In genomic region chr16:56558024-56558747, GRCh38 we compare ENCODE assay signal across 13 cellular contexts. TPM values are rescaled to one million over a fixed set of nuclear protein-coding genes. Genes with fewer than 3 reads are reported as not detected.
DNase-seq lines count a peak whose midpoint lies in the region; ATAC-seq and TF ChIP-seq lines count a peak whose summit lies in the region.
"Had no signal": no experiment of that assay in that cellular context is flagged by ENCODE, and none has a peak within 500 bp of the region (broad histone marks: within the 10 kb centered on the region; RNA-seq: fewer than 3 reads in every experiment).

No MANE protein-coding gene starts in this region.

- no peak overlapping the region for H3K4me3 ChIP-seq in osteoblast (ENCODE audit: insufficient read depth, low read length)
- H3K4me3 ChIP-seq: cardiac muscle cell had no signal

- no peak overlapping the region for H3K4me3 Mint-ChIP-seq in activated CD4-positive, alpha-beta T cell treated with anti-CD3 and anti-CD28 coated beads for 36 hours

- no peaks in the 10 kb centered on the region for H3K4me1 ChIP-seq in osteoblast (ENCODE audit: insufficient read depth, low read length)

- H3K79me2 ChIP-seq in osteoblast (ENCODE audit: insufficient read depth, low read length), result no peaks in the 10 kb centered on the region

- H3K9me3 ChIP-seq in osteoblast (ENCODE audit: low read depth, low read length), result no peaks in the 10 kb centered on the region

- H3K27ac ChIP-seq in osteoblast (ENCODE audit: low read depth, low read length), result no peak overlapping the region
- H3K27ac ChIP-seq: cardiac muscle cell had no signal

- H4K20me1 ChIP-seq in osteoblast (ENCODE audit: insufficient read depth, low read length), result no peaks in the 10 kb centered on the region

- H3K4me2 ChIP-seq in osteoblast (ENCODE audit: insufficient read depth, low read length), result no peak overlapping the region

- H3K27me3 ChIP-seq in osteoblast (ENCODE audit: insufficient read depth, low read length), result peaks cover 22% of the 10 kb centered on the region

- no peak overlapping the region for H3K27ac Mint-ChIP-seq in activated CD4-positive, alpha-beta T cell treated with anti-CD3 and anti-CD28 coated beads for 36 hours

- ATAC-seq in activated CD4-positive, alpha-beta T cell treated with anti-CD3 and anti-CD28 coated beads for 36 hours, result no peak
- ATAC-seq in HG02763 (IDR thresholded peaks at IDR 0.05; ENCODE audit: unreplicated experiment), result no peak
- ATAC-seq: HCT116 had no signal

- H3K4me1 Mint-ChIP-seq in activated CD4-positive, alpha-beta T cell treated with anti-CD3 and anti-CD28 coated beads for 36 hours, result no peaks in the 10 kb centered on the region

- peaks cover 12% of the 10 kb centered on the region for H3K27me3 Mint-ChIP-seq in activated CD4-positive, alpha-beta T cell treated with anti-CD3 and anti-CD28 coated beads for 36 hours

- CTCF ChIA-PET in activated CD4-positive, alpha-beta T cell treated with anti-CD3 and anti-CD28 coated beads for 36 hours (lab: Charles Lee), result interaction anchor here (0.6 kb wide), 1 partner anchor 157 kb away, joined by 3 read pairs; no protein-coding TSS in a partner anchor

- no peak for TF ChIP-seq CTCF in osteoblast (IDR thresholded peaks at IDR 0.05; ENCODE audit: extremely low read depth, low read depth, low read length)

- no peak overlapping the region for H2AFZ ChIP-seq in osteoblast (ENCODE audit: low read length)

- POLR2A ChIA-PET in activated CD4-positive, alpha-beta T cell treated with anti-CD3 and anti-CD28 coated beads for 36 hours (lab: Charles Lee), result no interaction called here

- no peaks in the 10 kb centered on the region for H3K9me3 Mint-ChIP-seq in activated CD4-positive, alpha-beta T cell treated with anti-CD3 and anti-CD28 coated beads for 36 hours (ENCODE audit: low read depth)

- no peaks in the 10 kb centered on the region for H3K36me3 ChIP-seq in osteoblast (ENCODE audit: insufficient read depth, low read length)
- H3K36me3 ChIP-seq: cardiac muscle cell had no signal

- peak; percentile 27 for DNase-seq in GM04503 (ENCODE audit: low read depth)
- DNase-seq in NCI-H2171 treated with DMSO at 0.1 percent for 48 hours (lab: John Stamatoyannopoulos, UW), result peak; percentile 84
- DNase-seq in cerebellar cortex (ENCODE audit: low spot score), result peak; percentile 97
- DNase-seq in osteoblast (ENCODE audit: insufficient read length, low spot score, missing footprints), result peak; percentile 91
- DNase-seq in NCI-H774 (lab: John Stamatoyannopoulos, UW), result no peak
- DNase-seq in activated CD4-positive, alpha-beta T cell treated with anti-CD3 and anti-CD28 coated beads for 36 hours, result no peak
- no peak for DNase-seq in HuH-7.5 (ENCODE audit: low spot score)
- DNase-seq: Karpas-422; stimulated activated CD4-positive, alpha-beta T cell treated with anti-CD3 and anti-CD28 coated beads, Interleukin-2, amount 100 ng/mL, for 24 hours had no signal

- intact Hi-C loops in activated CD4-positive, alpha-beta T cell treated with anti-CD3 and anti-CD28 coated beads for 36 hours (cut with DNase I, micrococcal nuclease), result no loop called here

- no peaks in the 10 kb centered on the region for H3K36me3 Mint-ChIP-seq in activated CD4-positive, alpha-beta T cell treated with anti-CD3 and anti-CD28 coated beads for 36 hours (ENCODE audit: low read depth)

RNA-seq across cellular contexts. Expression of gene MT4, which starts 6.7 kb away (rescaled TPM):
- total RNA-seq in osteoblast, result not detected in 2 replicates
- not detected for total RNA-seq in activated CD4-positive, alpha-beta T cell treated with anti-CD3 and anti-CD28 coated beads for 36 hours
- total RNA-seq: cardiac muscle cell, liver had no signal

RNA-seq across cellular contexts. Expression of gene MT3, which starts 31.1 kb away (rescaled TPM):
- total RNA-seq in osteoblast, result not detected in 2 replicates
- 10 to 100 TPM; 10.6 to 27.0 TPM for total RNA-seq in activated CD4-positive, alpha-beta T cell treated with anti-CD3 and anti-CD28 coated beads for 36 hours
- total RNA-seq: cardiac muscle cell, liver had no signal

RNA-seq across cellular contexts. Expression of gene BBS2, which starts 38.4 kb away (rescaled TPM):
- 62.2 and 77.5 TPM in 2 replicates for total RNA-seq in osteoblast
- total RNA-seq in activated CD4-positive, alpha-beta T cell treated with anti-CD3 and anti-CD28 coated beads for 36 hours, result 10 to 100 TPM; 15.4 to 23.2 TPM

RNA-seq across cellular contexts. Expression of gene MT2A, which starts 50.2 kb away (rescaled TPM):
- 33.7 and 43.9 TPM in 2 replicates for total RNA-seq in osteoblast
- total RNA-seq in activated CD4-positive, alpha-beta T cell treated with anti-CD3 and anti-CD28 coated beads for 36 hours, result 100 to 1,000 TPM; 114 to 380 TPM
- total RNA-seq: cardiac muscle cell had no signal

Comparison
In these comparisons a context has a peak if more than half of its experiments do, and no peak if none do; other contexts are left out.
1. DNase-seq: peak in GM04503 (single experiment), NCI-H2171 treated with DMSO at 0.1 percent for 48 hours (single experiment), cerebellar cortex (single experiment) and osteoblast (single experiment); none in NCI-H774 (single experiment), activated CD4-positive, alpha-beta T cell treated with anti-CD3 and anti-CD28 coated beads for 36 hours (single experiment) and HuH-7.5 (single experiment).
2. RNA of gene MT3, which starts 31.1 kb away (total RNA-seq): 10.6 to 27.0 TPM in activated CD4-positive, alpha-beta T cell treated with anti-CD3 and anti-CD28 coated beads for 36 hours; not detected in osteoblast; every median in the first group is over 10 times any median in the second.